Comparison of ENCODE assay signal across 10 cellular contexts in the genomic region with DNA sequence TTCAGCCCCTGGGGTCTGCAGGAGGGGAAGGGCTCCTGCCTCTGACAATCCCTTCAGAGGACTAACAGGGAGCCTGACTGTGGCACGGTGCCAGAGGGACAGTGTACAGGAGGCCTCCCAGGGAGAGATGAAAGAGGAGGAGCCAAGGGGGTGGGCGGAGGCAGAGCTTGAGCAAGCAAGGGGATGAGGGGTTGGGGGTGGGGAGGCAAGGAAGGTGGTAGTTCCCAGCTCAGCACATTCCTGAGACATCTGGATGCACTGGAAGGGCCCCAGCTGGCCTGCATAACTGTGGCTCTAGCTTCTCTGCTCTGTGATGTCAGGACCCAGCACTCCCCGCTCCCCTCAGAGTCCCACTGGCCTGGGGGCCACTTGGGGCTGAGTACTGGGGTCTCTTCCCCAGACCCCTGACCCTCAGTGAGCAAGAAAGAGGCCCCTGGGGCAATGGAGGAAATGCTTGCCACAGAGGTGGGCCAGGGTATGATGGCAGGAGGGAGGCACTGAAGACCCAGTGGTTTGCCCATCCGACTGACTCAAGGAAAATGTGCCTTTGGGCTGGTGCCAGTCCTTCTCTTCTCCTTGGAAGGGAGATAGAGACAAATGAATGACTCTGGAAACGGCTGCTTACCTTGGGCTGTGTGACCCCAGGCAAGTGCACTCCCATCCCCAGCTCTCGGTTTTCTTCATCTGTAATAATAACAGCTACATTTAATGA. TPM values are rescaled to one million over a fixed set of nuclear protein-coding genes. Genes with fewer than 3 reads are reported as not detected.
DNase-seq lines count a peak whose midpoint lies in the region; ATAC-seq, FAIRE-seq and TF ChIP-seq lines count a peak whose summit lies in the region.
"Had no signal": no experiment of that assay in that cellular context is flagged by ENCODE, and none has a peak within 500 bp of the region (broad histone marks: within the 10 kb centered on the region; RNA-seq: fewer than 3 reads in every experiment).

No MANE protein-coding gene starts in this region.

- intact Hi-C loops in kidney (cut with DNase I) (no loop called here), upper lobe of right lung (cut with DNase I) (no loop called here)

- H3K27me3 Mint-ChIP-seq in stimulated activated naive B cell treated with anti-CD40 and anti-IgM and Interleukin-4, amounts not matched to agents 10 μg/mL and 1 μg/mL and 100 μg/mL, for 72 hours, result peaks cover 34 to 59% of the 10 kb centered on the region in 2 donors

- H3K36me3 Mint-ChIP-seq in stimulated activated naive B cell treated with anti-CD40 and anti-IgM and Interleukin-4, amounts not matched to agents 10 μg/mL and 1 μg/mL and 100 μg/mL, for 72 hours, result no peaks in the 10 kb centered on the region

- H3K27ac Mint-ChIP-seq in stimulated activated naive B cell treated with anti-CD40 and anti-IgM and Interleukin-4, amounts not matched to agents 10 μg/mL and 1 μg/mL and 100 μg/mL, for 72 hours, result no peak overlapping the region

- no peaks in the 10 kb centered on the region for H3K27me3 ChIP-seq in upper lobe of right lung
- no peaks in the 10 kb centered on the region for H3K27me3 ChIP-seq in effector memory CD4-positive, alpha-beta T cell (replicated peaks; ENCODE audit: control insufficient read depth, insufficient read depth, low read length, poor library complexity, severe bottlenecking)

- ATAC-seq in upper lobe of right lung, result peak; percentile 53
- no peak for ATAC-seq in stimulated activated naive B cell treated with anti-CD40 and anti-IgM and Interleukin-4, amounts not matched to agents 10 μg/mL and 1 μg/mL and 100 μg/mL, for 72 hours (replicated peaks)

- no peak overlapping the region for H3K4me3 Mint-ChIP-seq in stimulated activated naive B cell treated with anti-CD40 and anti-IgM and Interleukin-4, amounts not matched to agents 10 μg/mL and 1 μg/mL and 100 μg/mL, for 72 hours

- H3K9ac ChIP-seq in kidney (ENCODE audit: low read length in 2 of 2), result no peak overlapping the region

- H3K4me1 ChIP-seq in kidney (ENCODE audit: control insufficient read depth in 1 of 2, insufficient read depth in 1 of 2, low read depth in 1 of 2, low read length in 2 of 2), result peaks cover 0 to 8% of the 10 kb centered on the region in 2 donors
- peaks cover 36% of the 10 kb centered on the region for H3K4me1 ChIP-seq in upper lobe of right lung
- H3K4me1 ChIP-seq in effector memory CD4-positive, alpha-beta T cell (ENCODE audit: control insufficient read depth, insufficient read depth, low read length, poor library complexity, severe bottlenecking), result peaks cover 6% of the 10 kb centered on the region

- no peak for FAIRE-seq in kidney (lab: Jason Lieb, UNC)

- no peak overlapping the region for H3K27ac ChIP-seq in kidney (ENCODE audit: low read depth in 2 of 2, low read length in 2 of 2)
- peak overlapping the region; percentile 70 for H3K27ac ChIP-seq in upper lobe of right lung
- no peak overlapping the region for H3K27ac ChIP-seq in effector memory CD4-positive, alpha-beta T cell (ENCODE audit: insufficient read depth, low read length, poor library complexity, severe bottlenecking)
- peak overlapping the region in 1 of 2 donors; percentile 12 for H3K27ac ChIP-seq in coronary artery
- H3K27ac ChIP-seq: HL-60 had no signal

- H3K9me3 ChIP-seq in kidney (ENCODE audit: control insufficient read depth in 1 of 2, low read length in 2 of 2) (no peaks in the 10 kb centered on the region), upper lobe of right lung (no peaks in the 10 kb centered on the region)
- H3K9me3 ChIP-seq in effector memory CD4-positive, alpha-beta T cell (ENCODE audit: control insufficient read depth, low read length), result no peaks in the 10 kb centered on the region

- no peaks in the 10 kb centered on the region for H3K9me3 Mint-ChIP-seq in stimulated activated naive B cell treated with anti-CD40 and anti-IgM and Interleukin-4, amounts not matched to agents 10 μg/mL and 1 μg/mL and 100 μg/mL, for 72 hours

- H3K4me3 ChIP-seq in kidney (ENCODE audit: low read length in 2 of 2) (no peak overlapping the region), upper lobe of right lung (no peak overlapping the region), coronary artery (no peak overlapping the region)
- H3K4me3 ChIP-seq in effector memory CD4-positive, alpha-beta T cell (ENCODE audit: insufficient read depth, low read depth, low read length, poor library complexity, severe bottlenecking), result no peak overlapping the region

- H3K36me3 ChIP-seq in kidney (ENCODE audit: control insufficient read depth in 1 of 2, insufficient read depth in 2 of 2, low read length in 2 of 2) (no peaks in the 10 kb centered on the region), upper lobe of right lung (no peaks in the 10 kb centered on the region)
- H3K36me3 ChIP-seq in effector memory CD4-positive, alpha-beta T cell (ENCODE audit: control insufficient read depth, insufficient read depth, low read length), result no peaks in the 10 kb centered on the region

- H3K4me1 Mint-ChIP-seq in stimulated activated naive B cell treated with anti-CD40 and anti-IgM and Interleukin-4, amounts not matched to agents 10 μg/mL and 1 μg/mL and 100 μg/mL, for 72 hours, result peaks cover 5 to 9% of the 10 kb centered on the region in 2 donors

- DNase-seq in NCI-H2196 (lab: John Stamatoyannopoulos, UW; ENCODE audit: unreplicated experiment), result peak; percentile 49
- DNase-seq in NCI-H2196 treated with DMSO at 0.1 percent for 48 hours (lab: John Stamatoyannopoulos, UW; ENCODE audit: unreplicated experiment), result no peak
- DNase-seq in amniotic epithelial cell (ENCODE audit: low read depth), result peak; percentile 98
- peak; percentile 90 for DNase-seq in kidney
- peak; percentile 88 for DNase-seq in upper lobe of right lung
- DNase-seq in effector memory CD4-positive, alpha-beta T cell, result no peak
- no peak for DNase-seq in coronary artery (ENCODE audit: low spot score)
- DNase-seq in stimulated activated naive B cell treated with anti-CD40 and anti-IgM and Interleukin-4, amounts not matched to agents 10 μg/mL and 1 μg/mL and 100 μg/mL, for 72 hours, result no peak
- DNase-seq: stimulated activated CD4-positive, alpha-beta T cell treated with anti-CD3 and anti-CD28 coated beads, Interleukin-15, amount 100 ng/mL, for 24 hours had no signal

- TF ChIP-seq CTCF in kidney (IDR thresholded peaks at IDR 0.05; ENCODE audit: borderline replicate concordance, extremely low read depth, insufficient read depth) (no peak), upper lobe of right lung (IDR thresholded peaks at IDR 0.05) (no peak), coronary artery (IDR thresholded peaks at IDR 0.05) (no peak)

RNA-seq across cellular contexts. Expression of gene CREB3L1, which starts 13.3 kb away (rescaled TPM):
- total RNA-seq in kidney, result 7.3 TPM
- 2.5 TPM for polyA plus RNA-seq in kidney (ENCODE audit: insufficient read depth, low read depth, low replicate concordance)
- 47.4 TPM for total RNA-seq in upper lobe of right lung

RNA-seq across cellular contexts. Expression of gene DGKZ, which starts 56.5 kb away (rescaled TPM):
- 50.6 TPM for total RNA-seq in kidney
- polyA plus RNA-seq in kidney (ENCODE audit: insufficient read depth, low read depth, low replicate concordance), result 48.5 TPM
- 50.4 TPM for total RNA-seq in upper lobe of right lung

Comparison
In these comparisons a context has a peak if more than half of its experiments do, and no peak if none do; other contexts are left out.
1. DNase-seq: peak in NCI-H2196 (single experiment), amniotic epithelial cell (single experiment), kidney (single experiment) and upper lobe of right lung (single experiment); none in NCI-H2196 treated with DMSO at 0.1 percent for 48 hours (single experiment), effector memory CD4-positive, alpha-beta T cell (0 of 3), coronary artery (single experiment) and stimulated activated naive B cell treated with anti-CD40 and anti-IgM and Interleukin-4, amounts not matched to agents 10 μg/mL and 1 μg/mL and 100 μg/mL, for 72 hours (single experiment).